Comparison of ENCODE assay signal across 13 cellular contexts in genomic region chr5:168404366-168404765, GRCh38.
DNase-seq lines count a peak whose midpoint lies in the region; ATAC-seq and TF ChIP-seq lines count a peak whose summit lies in the region.
"Had no signal": no experiment of that assay in that cellular context is flagged by ENCODE, and none has a peak within 500 bp of the region (broad histone marks: within the 10 kb centered on the region; RNA-seq: fewer than 3 reads in every experiment).

No MANE protein-coding gene starts in this region.

- no peak overlapping the region for H2AK9ac ChIP-seq in IMR-90 (replicated peaks; ENCODE audit: low read depth, low read length, poor library complexity)

- H3K79me2 ChIP-seq in Karpas-422 (ENCODE audit: low read length): no peaks in the 10 kb centered on the region

- POLR2A ChIA-PET in IMR-90 (lab: Charles Lee; ENCODE audit: unreplicated experiment): no interaction called here

- H3K56ac ChIP-seq in IMR-90 (ENCODE audit: extremely low read depth, insufficient read depth, low read length): no peak overlapping the region

- 30% methylated on average over 3 of the region's 12 CpGs; no CpG with 5 or more reads in 1 of the 2 experiments for WGBS in IMR-90 (ENCODE audit: extremely low coverage in 2 of 2, insufficient read length in 1 of 2), 2 experiments

- no peak overlapping the region for H3K14ac ChIP-seq in IMR-90 (replicated peaks; ENCODE audit: low read depth, low read length)

- H3K9me2 ChIP-seq in Karpas-422 (replicated peaks; ENCODE audit: insufficient read depth, low read length): no peaks in the 10 kb centered on the region

- H3K4me3 ChIP-seq in IMR-90 (ENCODE audit: insufficient read depth, low read depth, low read length): no peak overlapping the region
- H3K4me3 ChIP-seq in uterus: no peak overlapping the region
- H3K4me3 ChIP-seq in Karpas-422 (ENCODE audit: low read length): no peak overlapping the region
- H3K4me3 ChIP-seq: GM12878, thyroid gland had no signal

- TF ChIP-seq RAD21 in IMR-90 (IDR thresholded peaks at IDR 0.05; ENCODE audit: low read length): peak; percentile 14; the same call in 1 of the 2 replicates

- H3K27me3 ChIP-seq in IMR-90 (ENCODE audit: control insufficient read depth, insufficient read depth, low read length) (no peaks in the 10 kb centered on the region), uterus (no peaks in the 10 kb centered on the region), Karpas-422 (ENCODE audit: low read length) (no peaks in the 10 kb centered on the region)
- H3K27me3 ChIP-seq: thyroid gland had no signal

- no peak overlapping the region for H3K18ac ChIP-seq in IMR-90 (ENCODE audit: low read depth, low read length)

- H3K9ac ChIP-seq in IMR-90 (ENCODE audit: low read depth, low read length) (no peak overlapping the region), Karpas-422 (ENCODE audit: low read length) (no peak overlapping the region)

- in situ Hi-C loops in IMR-90 (cut with MboI; ENCODE audit: low sequenced_read_pairs): no loop called here

- H2BK15ac ChIP-seq in IMR-90 (ENCODE audit: low read depth, low read length): no peak overlapping the region; the same call in 2 of the 3 replicates

- no TSS peak for BruUV-seq in IMR-90 (replicated peaks; lab: Mats Ljungman, UMichigan)

- peak overlapping the region in 1 of 2 experiments; percentile 25; a peak in 1 of 4 replicates for H4K8ac ChIP-seq in IMR-90 (ENCODE audit: low read depth in 2 of 2, low read length in 2 of 2)

- dilution Hi-C loops in IMR-90 (cut with HindIII; ENCODE audit: low sequenced_read_pairs, unreplicated experiment): no loop called here

- no peak overlapping the region for H2AK5ac ChIP-seq in IMR-90 (ENCODE audit: low read depth, low read length)

- H3K27ac ChIP-seq in IMR-90 (ENCODE audit: insufficient read depth, low read length): no peak overlapping the region
- H3K27ac ChIP-seq in uterus: no peak overlapping the region
- H3K27ac ChIP-seq in Karpas-422 (ENCODE audit: low read length): no peak overlapping the region
- H3K27ac ChIP-seq: thyroid gland had no signal

- H2BK5ac ChIP-seq in IMR-90 (ENCODE audit: low read depth, low read length, poor library complexity, severe bottlenecking): no peak overlapping the region

- ATAC-seq in IMR-90 (ENCODE audit: low read depth) (peak; percentile 88), GM19455 (IDR thresholded peaks at IDR 0.05; ENCODE audit: unreplicated experiment) (no peak)
- ATAC-seq: GM12878, T-cell had no signal

- intact Hi-C loops in IMR-90 (cut with micrococcal nuclease) (no loop called here), uterus (cut with DNase I; ENCODE audit: low total_unique reads) (no loop called here)

- no peak overlapping the region; the same call in 1 of the 2 replicates for H3K4me2 ChIP-seq in IMR-90 (ENCODE audit: low read depth, low read length)
- H3K4me2 ChIP-seq in Karpas-422 (ENCODE audit: low read depth, low read length, poor library complexity, severe bottlenecking): no peak overlapping the region

- H2AFZ ChIP-seq in IMR-90 (replicated peaks; ENCODE audit: low read length, poor library complexity) (peak overlapping the region; percentile 0), Karpas-422 (ENCODE audit: low read length) (no peak overlapping the region)

- H3K9me1 ChIP-seq in IMR-90 (ENCODE audit: insufficient read depth, low read length): peaks cover 8% of the 10 kb centered on the region; the same call in 1 of the 2 replicates

- H3K23ac ChIP-seq in IMR-90 (ENCODE audit: low read depth, low read length): no peak overlapping the region

- H4K91ac ChIP-seq in IMR-90 (ENCODE audit: insufficient read depth, low read depth, low read length): no peak overlapping the region

- H4K20me1 ChIP-seq in IMR-90 (ENCODE audit: insufficient read depth, low read length) (peaks cover 3% of the 10 kb centered on the region; the same call in 1 of the 2 replicates), Karpas-422 (ENCODE audit: insufficient read depth, low read depth, low read length) (no peaks in the 10 kb centered on the region)

- no peaks in the 10 kb centered on the region for H3K9me3 ChIP-seq in IMR-90 (ENCODE audit: control insufficient read depth, insufficient read depth, low read length)
- no peaks in the 10 kb centered on the region for H3K9me3 ChIP-seq in uterus
- no peaks in the 10 kb centered on the region for H3K9me3 ChIP-seq in Karpas-422 (ENCODE audit: low read length)
- H3K9me3 ChIP-seq: thyroid gland had no signal

- peaks cover 12% of the 10 kb centered on the region for H3K4me1 ChIP-seq in IMR-90 (ENCODE audit: control insufficient read depth, insufficient read depth, low read length)
- H3K4me1 ChIP-seq in uterus: no peaks in the 10 kb centered on the region
- H3K4me1 ChIP-seq in Karpas-422 (ENCODE audit: low read length): no peaks in the 10 kb centered on the region
- H3K4me1 ChIP-seq: thyroid gland had no signal

- peak; percentile 95 for DNase-seq in A172 (ENCODE audit: low spot score)
- peak; percentile 92 for DNase-seq in IMR-90
- peak; percentile 68 for DNase-seq in dedifferentiated amniotic fluid mesenchymal stem cell (ENCODE audit: extremely low spot score)
- peak; percentile 79 for DNase-seq in kidney tubule cell (ENCODE audit: low spot score)
- DNase-seq in uterus: no peak
- DNase-seq in DMS 273 (lab: John Stamatoyannopoulos, UW; ENCODE audit: unreplicated experiment): no peak
- no peak for DNase-seq in Karpas-422
- DNase-seq: AML-193; effector CD4-positive, alpha-beta T cell; T-cell; thyroid gland had no signal

- H2BK20ac ChIP-seq in IMR-90 (ENCODE audit: low read depth, low read length): no peak overlapping the region

- no peaks in the 10 kb centered on the region for H3K79me1 ChIP-seq in IMR-90 (ENCODE audit: low read depth in 1 of 2, low read length in 2 of 2)

- no peak overlapping the region for H4K5ac ChIP-seq in IMR-90 (ENCODE audit: low read depth, low read length)

- TF ChIP-seq CTCF in IMR-90 (conservative IDR thresholded peaks at IDR 0.05; ENCODE audit: low read depth, low read length): no peak
- no peak for TF ChIP-seq CTCF in uterus (IDR thresholded peaks at IDR 0.05)

- H2BK120ac ChIP-seq in IMR-90 (ENCODE audit: low read depth, low read length): peak overlapping the region; percentile 2; the same call in 1 of the 2 replicates

- H3K4ac ChIP-seq in IMR-90 (ENCODE audit: low read depth, low read length): peak overlapping the region; percentile 21; the same call in 1 of the 2 replicates

- TF ChIP-seq POLR2A in IMR-90 (IDR thresholded peaks at IDR 0.05; ENCODE audit: low read depth, low read length) (no peak), uterus (IDR thresholded peaks at IDR 0.05) (no peak)

- peaks cover 3% of the 10 kb centered on the region for H3K36me3 ChIP-seq in IMR-90 (ENCODE audit: control insufficient read depth, insufficient read depth, low read length)
- H3K36me3 ChIP-seq in uterus: no peaks in the 10 kb centered on the region
- no peaks in the 10 kb centered on the region for H3K36me3 ChIP-seq in Karpas-422 (ENCODE audit: insufficient read depth, low read length)

- CTCF ChIA-PET in IMR-90 (lab: Yijun Ruan, JAX): interaction anchor here (0.6 kb wide), 1 partner anchor 14 kb away, joined by 6 read pairs; no protein-coding TSS in a partner anchor

TF ChIP-seq in IMR-90, 13 proteins besides CTCF, POLR2A, EP300 and RAD21:
- TF ChIP-seq BHLHE40 (IDR thresholded peaks at IDR 0.05; ENCODE audit: low read depth, low read length) (no peak), USF2 (IDR thresholded peaks at IDR 0.05; ENCODE audit: low read depth, low read length) (no peak), SMC3 (IDR thresholded peaks at IDR 0.05; ENCODE audit: low read depth, low read length) (no peak), NFE2L2 (IDR thresholded peaks at IDR 0.05; ENCODE audit: low read depth, low read length) (no peak), CEBPB (IDR thresholded peaks at IDR 0.05; ENCODE audit: low read depth, low read length) (no peak), ELK1 (IDR thresholded peaks at IDR 0.05; ENCODE audit: borderline replicate concordance, low read depth, low read length) (no peak), MAZ (IDR thresholded peaks at IDR 0.05; ENCODE audit: borderline replicate concordance, low read depth, low read length) (no peak), RCOR1 (IDR thresholded peaks at IDR 0.05; ENCODE audit: insufficient replicate concordance, low read length) (no peak), FOS (IDR thresholded peaks at IDR 0.05; ENCODE audit: low read depth, low read length) (no peak), MAFK (IDR thresholded peaks at IDR 0.05; ENCODE audit: low read depth, low read length) (no peak), CHD1 (IDR thresholded peaks at IDR 0.05; ENCODE audit: low read depth, low read length) (no peak), RFX5 (IDR thresholded peaks at IDR 0.05; ENCODE audit: low read depth, low read length) (no peak), MXI1 (IDR thresholded peaks at IDR 0.05; ENCODE audit: borderline replicate concordance, low read depth, low read length) (no peak)
TF ChIP-seq in IMR-90: peak in this region for 0.

Comparison
In these comparisons a context has a peak if more than half of its experiments do, and no peak if none do; other contexts are left out.
1. DNase-seq: peak in A172 (single experiment), IMR-90 (single experiment), dedifferentiated amniotic fluid mesenchymal stem cell (single experiment) and kidney tubule cell (single experiment); none in uterus (0 of 2), DMS 273 (single experiment) and Karpas-422 (single experiment).